17 cellular contexts compared by ENCODE assay signal in the genomic region with DNA sequence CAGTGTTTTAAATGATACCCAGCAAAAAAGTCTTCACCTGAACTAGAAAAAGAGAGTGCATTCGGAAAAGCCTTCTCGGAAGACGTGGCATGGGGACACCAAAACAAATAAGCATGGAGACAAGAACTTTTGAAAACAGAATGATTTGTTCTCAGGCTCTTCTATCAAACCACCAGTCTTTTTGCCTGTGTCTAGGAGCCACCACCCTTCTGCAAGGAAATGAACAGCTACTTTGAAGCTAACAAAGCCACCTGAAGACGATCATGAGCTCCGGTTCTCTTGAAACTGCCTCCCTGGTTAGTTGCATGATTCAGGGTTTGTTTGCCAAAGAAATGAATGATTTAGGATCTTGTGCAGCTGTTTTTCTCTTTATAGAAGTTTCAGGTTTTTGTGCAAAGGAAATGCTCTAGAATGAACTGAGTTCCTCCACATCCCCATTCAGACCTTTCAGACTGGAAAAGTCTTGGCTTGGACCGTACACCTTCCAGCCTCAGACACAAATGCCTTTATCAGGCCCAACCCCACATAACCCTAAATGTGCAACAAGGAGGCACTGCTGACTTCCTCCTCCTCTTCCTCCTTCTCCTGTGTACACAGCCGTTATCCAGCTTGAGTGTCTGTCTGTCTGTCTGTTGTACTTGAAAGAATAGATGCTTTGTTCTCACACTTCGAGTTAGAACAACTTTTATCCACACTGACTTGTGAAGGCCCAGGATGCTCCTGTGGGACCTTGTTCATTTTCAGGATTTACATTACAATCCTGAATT.
DNase-seq lines count a peak whose midpoint lies in the region; ATAC-seq and TF ChIP-seq lines count a peak whose summit lies in the region.
"Had no signal": no experiment of that assay in that cellular context is flagged by ENCODE, and none has a peak within 500 bp of the region (broad histone marks: within the 10 kb centered on the region; RNA-seq: fewer than 3 reads in every experiment).

No MANE protein-coding gene starts in this region.

- no peaks in the 10 kb centered on the region for H3K27me3 ChIP-seq in CD4-positive, alpha-beta T cell (ENCODE audit: control insufficient read depth, insufficient read depth, low read length)
- H3K27me3 ChIP-seq: brain microvascular endothelial cell, SJSA1, thyroid gland had no signal

- POLR2A ChIA-PET in CD4-positive, alpha-beta T cell (lab: Charles Lee) = interaction anchor here (0.9 to 2.5 kb wide), 12 partner anchors 8 to 346 kb away, joined by 3 to 13 read pairs (median 5); no protein-coding TSS in a partner anchor
- POLR2A ChIA-PET in T-cell (lab: Charles Lee) = interaction anchor here in 1 of 2 donors (0.6 to 0.7 kb wide), 2 partner anchors 338 to 1091 kb away, joined by 3 to 7 read pairs; no protein-coding TSS in a partner anchor

- DNase-seq in AML-193 (lab: John Stamatoyannopoulos, UW) (peak; percentile 7 to 21), T-cell (peak in 20 of 34 experiments; percentile 13 to 67 (median 30)), mesothelial cell of epicardium (ENCODE audit: low spot score in 2 of 2, unreplicated experiment in 2 of 2) (no peak), Ammon's horn (ENCODE audit: low spot score) (no peak)
- DNase-seq in CD4-positive, alpha-beta T cell = peak in 2 of 10 experiments; percentile 20 to 43
- DNase-seq: activated effector memory CD4-positive, alpha-beta T cell treated with anti-CD3 and anti-CD28 coated beads, Interleukin-2, amount 50 U/mL, for 16 hours; brain microvascular endothelial cell; C1 segment of cervical spinal cord; NCI-H1048; NCI-H2081; occipital lobe; stimulated activated CD4-positive, alpha-beta T cell treated with anti-CD3 and anti-CD28 coated beads, Interleukin-4, amount 100 ng/mL, for 1 hour; thyroid gland had no signal

- H3K9me3 ChIP-seq in CD4-positive, alpha-beta T cell (ENCODE audit: control insufficient read depth, low read length) = no peaks in the 10 kb centered on the region
- H3K9me3 ChIP-seq: SJSA1, thyroid gland had no signal

- H3K9me3 Mint-ChIP-seq in CD4-positive, alpha-beta T cell = no peaks in the 10 kb centered on the region
- peaks cover 0 to 6% (median 3%) of the 10 kb centered on the region in 3 donors for H3K9me3 Mint-ChIP-seq in T-cell
- H3K9me3 Mint-ChIP-seq in mesothelial cell of epicardium = no peaks in the 10 kb centered on the region
- H3K9me3 Mint-ChIP-seq: dendritic cell treated with granulocyte-macrophage colony-stimulating factor and Interleukin-4, amounts not matched to agents 40 ng/mL and 50 ng/mL, for 4 days had no signal

- peak overlapping the region; percentile 43 for H3K4me3 Mint-ChIP-seq in CD4-positive, alpha-beta T cell
- H3K4me3 Mint-ChIP-seq in T-cell = peak overlapping the region in 2 of 3 donors; percentile 25 to 78
- H3K4me3 Mint-ChIP-seq in mesothelial cell of epicardium = no peak overlapping the region
- H3K4me3 Mint-ChIP-seq: dendritic cell treated with granulocyte-macrophage colony-stimulating factor and Interleukin-4, amounts not matched to agents 40 ng/mL and 50 ng/mL, for 4 days had no signal

- CTCF ChIA-PET in CD4-positive, alpha-beta T cell (lab: Charles Lee) = interaction anchor here (0.7 to 1.9 kb wide), 3 partner anchors 10 to 402 kb away, joined by 4 to 8 read pairs (median 4); no protein-coding TSS in a partner anchor
- CTCF ChIA-PET in T-cell (lab: Charles Lee) = interaction anchor here (0.6 to 1.9 kb wide), 5 partner anchors 9 to 1198 kb away, joined by 3 to 9 read pairs (median 4); partner anchors contain the start of gene UGDH (in 1 of the 2)

- peak overlapping the region; percentile 32 for H3K27ac ChIP-seq in CD4-positive, alpha-beta T cell (ENCODE audit: low read depth, low read length)
- H3K27ac ChIP-seq: brain microvascular endothelial cell, SJSA1, thyroid gland had no signal

- peak; percentile 86 for ATAC-seq in CD4-positive, alpha-beta T cell (ENCODE audit: poor library complexity)
- ATAC-seq in T-cell (replicated peaks in 1 of 4) (peak; percentile 89 to 93 (median 91)), HG02678 (IDR thresholded peaks at IDR 0.05; ENCODE audit: unreplicated experiment) (no peak), GM21529 (IDR thresholded peaks at IDR 0.05; ENCODE audit: unreplicated experiment) (no peak)

- peaks cover 77% of the 10 kb centered on the region for H3K4me1 Mint-ChIP-seq in CD4-positive, alpha-beta T cell (ENCODE audit: low read depth)
- H3K4me1 Mint-ChIP-seq in T-cell (peaks cover 66 to 76% (median 67%) of the 10 kb centered on the region in 3 donors), mesothelial cell of epicardium (peaks cover 35% of the 10 kb centered on the region)

- H3K36me3 Mint-ChIP-seq in CD4-positive, alpha-beta T cell (ENCODE audit: low read depth) = no peaks in the 10 kb centered on the region
- H3K36me3 Mint-ChIP-seq in T-cell (no peaks in the 10 kb centered on the region), mesothelial cell of epicardium (no peaks in the 10 kb centered on the region)

- TF ChIP-seq CTCF in CD4-positive, alpha-beta T cell (IDR thresholded peaks at IDR 0.05) = no peak
- no peak for TF ChIP-seq CTCF in mesothelial cell of epicardium (IDR thresholded peaks at IDR 0.05; ENCODE audit: unreplicated experiment)

- H3K27ac Mint-ChIP-seq in CD4-positive, alpha-beta T cell = peak overlapping the region; percentile 88
- H3K27ac Mint-ChIP-seq in T-cell (peak overlapping the region; percentile 82 to 85), mesothelial cell of epicardium (peak overlapping the region; percentile 1)

- intact Hi-C loops in CD4-positive, alpha-beta T cell (cut with DNase I, micrococcal nuclease) = loop anchor here in 1 of 2 experiments (1.0 to 2.0 kb wide), 2 partner anchors 9 to 346 kb away; no protein-coding TSS in a partner anchor

- no peaks in the 10 kb centered on the region for H3K27me3 Mint-ChIP-seq in CD4-positive, alpha-beta T cell
- H3K27me3 Mint-ChIP-seq in T-cell = no peaks in the 10 kb centered on the region
- no peaks in the 10 kb centered on the region for H3K27me3 Mint-ChIP-seq in mesothelial cell of epicardium (ENCODE audit: low read depth)
- H3K27me3 Mint-ChIP-seq: dendritic cell treated with granulocyte-macrophage colony-stimulating factor and Interleukin-4, amounts not matched to agents 40 ng/mL and 50 ng/mL, for 4 days had no signal

Comparison
In these comparisons a context has a peak if more than half of its experiments do, and no peak if none do; other contexts are left out.
1. DNase-seq: peak in AML-193 (2 of 2) and T-cell (20 of 34); none in mesothelial cell of epicardium (0 of 2) and Ammon's horn (single experiment).
2. ATAC-seq: peak in CD4-positive, alpha-beta T cell (single experiment) and T-cell (4 of 4); none in HG02678 (single experiment) and GM21529 (single experiment).
3. H3K27ac Mint-ChIP-seq: peak in every context shown above with its lines; median percentile 88 in CD4-positive, alpha-beta T cell; 84 in T-cell; 1 in mesothelial cell of epicardium.